Comparison of ENCODE assay signal across 8 cellular contexts in genomic region chr5:139651863-139652787, GRCh38. TPM values are rescaled to one million over a fixed set of nuclear protein-coding genes. Genes with fewer than 3 reads are reported as not detected.
DNase-seq lines count a peak whose midpoint lies in the region; ATAC-seq and TF ChIP-seq lines count a peak whose summit lies in the region.

No MANE protein-coding gene starts in this region.

- H3K27ac Mint-ChIP-seq in nephron progenitor cell, result peak overlapping the region; percentile 55

- H3K4me3 ChIP-seq in OCI-LY1 (ENCODE audit: low read depth, low read length, poor library complexity, severe bottlenecking), result peak overlapping the region; percentile 98
- peak overlapping the region in 3 of 4 donors; percentile 66 to 92 (median 84) for H3K4me3 ChIP-seq in tibial nerve

- no peaks in the 10 kb centered on the region for H3K36me3 Mint-ChIP-seq in nephron progenitor cell (ENCODE audit: low read depth)

- H3K27ac ChIP-seq in OCI-LY1 (ENCODE audit: low read depth, low read length, poor library complexity, severe bottlenecking), result peak overlapping the region; percentile 94
- H3K27ac ChIP-seq in foreskin keratinocyte, result no peak overlapping the region
- peak overlapping the region; percentile 87 to 98 (median 90) for H3K27ac ChIP-seq in tibial nerve

- TF ChIP-seq POLR2A in tibial nerve (IDR thresholded peaks at IDR 0.05), result peak in 1 of 2 donors; percentile 42

- H3K9me3 ChIP-seq in OCI-LY1 (ENCODE audit: low read length) (no peaks in the 10 kb centered on the region), tibial nerve (no peaks in the 10 kb centered on the region)

- no peaks in the 10 kb centered on the region for H3K9me2 ChIP-seq in OCI-LY1 (ENCODE audit: low read depth, low read length)

- TF ChIP-seq EP300 in tibial nerve (IDR thresholded peaks at IDR 0.05), result peak in 1 of 2 donors; percentile 42

- H3K4me3 Mint-ChIP-seq in nephron progenitor cell, result peak overlapping the region; percentile 99

- H3K79me2 ChIP-seq in OCI-LY1 (ENCODE audit: insufficient read depth, low read length), result peaks cover 79% of the 10 kb centered on the region

- 6 to 8% methylated on average over 23 of the region's 23 CpGs for WGBS in tibial nerve, 2 donors

- no peaks in the 10 kb centered on the region for H3K9me3 Mint-ChIP-seq in nephron progenitor cell

- no peaks in the 10 kb centered on the region for H4K20me1 ChIP-seq in OCI-LY1 (ENCODE audit: insufficient read depth, low read length)

- TF ChIP-seq CTCF in OCI-LY1 (IDR thresholded peaks at IDR 0.05; ENCODE audit: low read length) (no peak), foreskin keratinocyte (conservative IDR thresholded peaks at IDR 0.05) (no peak), nephron progenitor cell (IDR thresholded peaks at IDR 0.05) (no peak), tibial nerve (IDR thresholded peaks at IDR 0.05) (no peak)

- peak overlapping the region; percentile 89 for H3K4me2 ChIP-seq in OCI-LY1 (ENCODE audit: low read length)

- H3K36me3 ChIP-seq in OCI-LY1 (ENCODE audit: insufficient read depth, low read length) (peaks cover 14% of the 10 kb centered on the region; the same call in 1 of the 2 replicates), tibial nerve (no peaks in the 10 kb centered on the region)

- H3K9ac ChIP-seq in OCI-LY1 (ENCODE audit: low read length), result peak overlapping the region; percentile 98

- no peak overlapping the region for H2AFZ ChIP-seq in OCI-LY1 (ENCODE audit: low read length)

- peaks cover 75% of the 10 kb centered on the region for H3K4me1 ChIP-seq in OCI-LY1 (ENCODE audit: insufficient read depth, low read length, severe bottlenecking)
- no peaks in the 10 kb centered on the region for H3K4me1 ChIP-seq in foreskin keratinocyte
- peaks cover 5 to 82% (median 73%) of the 10 kb centered on the region in 4 donors for H3K4me1 ChIP-seq in tibial nerve

- H3K27me3 ChIP-seq in OCI-LY1 (ENCODE audit: insufficient read depth, low read length), result no peaks in the 10 kb centered on the region
- H3K27me3 ChIP-seq in foreskin keratinocyte, result peaks cover 40% of the 10 kb centered on the region
- H3K27me3 ChIP-seq in tibial nerve, result no peaks in the 10 kb centered on the region

- peaks cover 65% of the 10 kb centered on the region for H3K4me1 Mint-ChIP-seq in nephron progenitor cell

- peak; percentile 34 for ATAC-seq in GM18511 (IDR thresholded peaks at IDR 0.05; ENCODE audit: unreplicated experiment)
- peak; percentile 42 for ATAC-seq in HG02970 (IDR thresholded peaks at IDR 0.05; ENCODE audit: low FRiP score, unreplicated experiment)
- peak; percentile 85 for ATAC-seq in foreskin keratinocyte

- DNase-seq in 8988T, result peak; percentile 81
- DNase-seq in activated naive CD4-positive, alpha-beta T cell treated with Interleukin-2 at 50 U/mL for 16 hours, result peak; percentile 55
- DNase-seq in foreskin keratinocyte, result peak in 1 of 2 donors; percentile 84
- DNase-seq in nephron progenitor cell, result peak; percentile 84
- peak; percentile 84 to 88 for DNase-seq in tibial nerve (ENCODE audit: low spot score in 2 of 2)

- H3F3A ChIP-seq in OCI-LY1 (ENCODE audit: insufficient read depth, low read length), result no peaks in the 10 kb centered on the region

- no peaks in the 10 kb centered on the region for H3K27me3 Mint-ChIP-seq in nephron progenitor cell (ENCODE audit: low read depth, poor library complexity)

RNA-seq across cellular contexts. Expression of gene CXXC5, which starts 4.0 kb away (rescaled TPM):
- total RNA-seq in foreskin keratinocyte, result 1.0 and 1.2 TPM in 2 replicates
- polyA plus RNA-seq in foreskin keratinocyte, result 0.84 and 0.94 TPM in 2 replicates
- total RNA-seq in tibial nerve, result 10 to 100 TPM; 45.0 to 80.4 (median 67.0) TPM

Comparison
In these comparisons a context has a peak if more than half of its experiments do, and no peak if none do; other contexts are left out.
1. ATAC-seq: peak in every context shown above with its lines; median percentile 85 in foreskin keratinocyte; 42 in HG02970; 34 in GM18511.
2. RNA of gene CXXC5, which starts 4.0 kb away (total RNA-seq): 45.0 to 80.4 TPM in tibial nerve; 1.0 to 1.2 TPM in foreskin keratinocyte; every median in the first group is over 10 times any median in the second.